In the genomic region with DNA sequence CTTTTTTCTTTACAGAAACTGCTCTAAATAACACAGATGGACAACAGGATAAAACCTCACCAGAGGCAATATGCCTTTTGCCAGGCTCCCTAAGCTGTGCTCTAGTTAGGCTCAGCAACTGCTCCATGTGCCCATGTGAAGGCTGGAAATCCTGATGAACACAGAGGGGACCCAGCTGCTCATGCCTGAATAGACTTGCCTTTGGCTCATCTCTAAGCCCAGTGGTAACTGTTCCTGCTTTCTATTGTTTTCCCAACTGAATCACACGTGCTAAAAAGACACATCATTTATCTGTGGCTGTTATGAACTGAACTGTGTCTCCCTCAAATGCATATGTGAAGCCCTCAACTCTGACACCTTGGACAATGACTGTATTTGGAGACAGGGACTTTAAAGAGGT, we compare ENCODE assay signal across 11 cellular contexts.
DNase-seq lines count a peak whose midpoint lies in the region; ATAC-seq and TF ChIP-seq lines count a peak whose summit lies in the region.
"Had no signal": no experiment of that assay in that cellular context is flagged by ENCODE, and none has a peak within 500 bp of the region (broad histone marks: within the 10 kb centered on the region; RNA-seq: fewer than 3 reads in every experiment).

No MANE protein-coding gene starts in this region.

- H3K27ac ChIP-seq in hepatocyte (peak overlapping the region; percentile 78), sigmoid colon (peak overlapping the region; percentile 67 to 99 (median 86))

- no peaks in the 10 kb centered on the region for H3K36me3 Mint-ChIP-seq in HFFc6 (ENCODE audit: low read depth)
- H3K36me3 Mint-ChIP-seq in T-helper 17 cell (ENCODE audit: low read depth), result no peaks in the 10 kb centered on the region

- H3K4me3 ChIP-seq in hepatocyte (no peak overlapping the region), sigmoid colon (no peak overlapping the region)

- TF ChIP-seq CTCF in HFFc6 (IDR thresholded peaks at IDR 0.05) (no peak), hepatocyte (IDR thresholded peaks at IDR 0.05; ENCODE audit: poor library complexity) (no peak), sigmoid colon (IDR thresholded peaks at IDR 0.05) (no peak)

- H4K20me1 ChIP-seq in hepatocyte (ENCODE audit: insufficient read depth, poor library complexity, severe bottlenecking), result no peaks in the 10 kb centered on the region

- no peaks in the 10 kb centered on the region for H3K36me3 ChIP-seq in hepatocyte (replicated peaks; ENCODE audit: insufficient read depth, low read depth)
- H3K36me3 ChIP-seq in sigmoid colon, result no peaks in the 10 kb centered on the region

- DNase-seq in HFFc6 (no peak), T-helper 17 cell (no peak), hepatocyte (ENCODE audit: low spot score) (no peak), sigmoid colon (no peak), HCEC 1CT (no peak), mucosa of gallbladder (ENCODE audit: low spot score) (no peak), GOT3 (lab: John Stamatoyannopoulos, UW) (no peak)
- DNase-seq: activated CD8-positive, alpha-beta memory T cell treated with anti-CD3 and anti-CD28 coated beads, Interleukin-2, amount 50 U/mL, for 48 hours; NCI-H1105 treated with DMSO at 0.1 percent for 48 hours; retina had no signal

- ATAC-seq in T-helper 17 cell (no peak), GM18873 (IDR thresholded peaks at IDR 0.05; ENCODE audit: low FRiP score, unreplicated experiment) (no peak)

- H3K79me2 ChIP-seq in hepatocyte, result peaks cover 5% of the 10 kb centered on the region

- H3K27me3 Mint-ChIP-seq in HFFc6 (ENCODE audit: insufficient read depth) (no peaks in the 10 kb centered on the region), T-helper 17 cell (no peaks in the 10 kb centered on the region)

- no peaks in the 10 kb centered on the region for H3K9me3 Mint-ChIP-seq in HFFc6

- H3K4me3 Mint-ChIP-seq in HFFc6, result no peak overlapping the region
- H3K4me3 Mint-ChIP-seq in T-helper 17 cell, result no peak overlapping the region

- H3K4me1 ChIP-seq in hepatocyte (ENCODE audit: insufficient read depth), result peaks cover 7% of the 10 kb centered on the region
- peaks cover 0 to 81% (median 65%) of the 10 kb centered on the region in 4 donors for H3K4me1 ChIP-seq in sigmoid colon

- H3K27ac Mint-ChIP-seq in HFFc6 (peak overlapping the region; percentile 36; the same call in 1 of the 2 replicates), T-helper 17 cell (peak overlapping the region; percentile 85)

- H3K9me2 ChIP-seq in hepatocyte (replicated peaks; ENCODE audit: insufficient read depth), result no peaks in the 10 kb centered on the region

- H2AFZ ChIP-seq in hepatocyte, result no peak overlapping the region

- peaks cover 21% of the 10 kb centered on the region for H3K4me1 Mint-ChIP-seq in HFFc6 (ENCODE audit: low read depth)
- peaks cover 15% of the 10 kb centered on the region for H3K4me1 Mint-ChIP-seq in T-helper 17 cell

- H3K9me3 ChIP-seq in T-helper 17 cell (ENCODE audit: control insufficient read depth, low read length, poor library complexity, severe bottlenecking) (no peaks in the 10 kb centered on the region), hepatocyte (ENCODE audit: low read depth) (no peaks in the 10 kb centered on the region), sigmoid colon (no peaks in the 10 kb centered on the region)

- intact Hi-C loops in sigmoid colon (cut with DNase I), result no loop called here

- TF ChIP-seq EP300 in sigmoid colon (IDR thresholded peaks at IDR 0.05), result no peak

- no peak overlapping the region for H3K4me2 ChIP-seq in hepatocyte

- H3K27me3 ChIP-seq in hepatocyte (no peaks in the 10 kb centered on the region), sigmoid colon (no peaks in the 10 kb centered on the region)

- TF ChIP-seq POLR2A in sigmoid colon (IDR thresholded peaks at IDR 0.05), result no peak

- 52% methylated on average over 1 of the region's 1 CpG for WGBS in hepatocyte (ENCODE audit: low lambda C conversion rate, missing lambda C conversion rate)
- WGBS in sigmoid colon, 2 donors, result 51 to 53% methylated on average over 1 of the region's 1 CpG
